Comparison of ENCODE assay signal across 21 cellular contexts in genomic region chr5:40986666-40987065, GRCh38.
A peak's percentile ranks its signal among the peaks of the same experiment; 100 is the strongest.
DNase-seq lines count a peak whose midpoint lies in the region; ATAC-seq, FAIRE-seq and TF ChIP-seq lines count a peak whose summit lies in the region.
"Had no signal": no experiment of that assay in that cellular context is flagged by ENCODE, and none has a peak within 500 bp of the region (broad histone marks: within the 10 kb centered on the region; RNA-seq: fewer than 3 reads in every experiment).

No MANE protein-coding gene starts in this region.

- H3K27ac Mint-ChIP-seq in stimulated activated naive CD8-positive, alpha-beta T cell treated with anti-CD3 and anti-CD28 coated beads, Interleukin-15, amount 100 ng/mL, for 72 hours = no peak overlapping the region
- H3K27ac Mint-ChIP-seq: CD4-positive, CD25-positive, alpha-beta regulatory T cell; CD8-positive, alpha-beta T cell; GM23338; H9; HFFc6 had no signal

- H3K27ac ChIP-seq in ovary = no peak overlapping the region
- H3K27ac ChIP-seq: A549, C4-2B had no signal

- no peaks in the 10 kb centered on the region for H3K4me1 Mint-ChIP-seq in stimulated activated naive CD8-positive, alpha-beta T cell treated with anti-CD3 and anti-CD28 coated beads, Interleukin-15, amount 100 ng/mL, for 72 hours
- H3K4me1 Mint-ChIP-seq: CD4-positive, CD25-positive, alpha-beta regulatory T cell; GM23338; H9 had no signal

- H3K36me3 ChIP-seq in bronchial epithelial cell (ENCODE audit: control insufficient read depth, insufficient read depth, low read length) (no peaks in the 10 kb centered on the region), ovary (no peaks in the 10 kb centered on the region)

- no peaks in the 10 kb centered on the region for H3K9me3 ChIP-seq in ovary
- H3K9me3 ChIP-seq: A549, Caco-2 had no signal

- TF ChIP-seq POLR2A in ovary (IDR thresholded peaks at IDR 0.05) = no peak

- 91 to 94% (median 91%) methylated on average over 3 of the region's 3 CpGs for WGBS in ovary, 3 donors

- ATAC-seq in stimulated activated naive CD8-positive, alpha-beta T cell treated with anti-CD3 and anti-CD28 coated beads, Interleukin-15, Interleukin-2, amounts not matched to agents 100 U/mL and 50 U/mL, for 24 hours = peak; percentile 9
- no peak for ATAC-seq in stimulated activated naive CD8-positive, alpha-beta T cell treated with anti-CD3 and anti-CD28 coated beads, Interleukin-15, amount 100 ng/mL, for 72 hours
- no peak for ATAC-seq in GM18870 (IDR thresholded peaks at IDR 0.05; ENCODE audit: unreplicated experiment)
- ATAC-seq: A549; CD8-positive, alpha-beta T cell; GM23338 had no signal

- no peak for DNase-seq in stimulated activated naive CD8-positive, alpha-beta T cell treated with anti-CD3 and anti-CD28 coated beads, Interleukin-15, Interleukin-2, amounts not matched to agents 100 U/mL and 50 U/mL, for 24 hours
- no peak for DNase-seq in stimulated activated naive CD8-positive, alpha-beta T cell treated with anti-CD3 and anti-CD28 coated beads, Interleukin-15, amount 100 ng/mL, for 72 hours
- DNase-seq in NCI-H69 (lab: John Stamatoyannopoulos, UW) = peak; percentile 35
- DNase-seq in bronchial epithelial cell (ENCODE audit: low read depth) = peak; percentile 67
- DNase-seq in fibroblast of mammary gland (ENCODE audit: low read depth) = peak; percentile 17
- DNase-seq in ovary = no peak
- no peak for DNase-seq in C1 segment of cervical spinal cord (lab: John Stamatoyannopoulos, UW)
- DNase-seq: 8988T; Caco-2; CD4-positive, CD25-positive, alpha-beta regulatory T cell; CD8-positive, alpha-beta T cell; DMS153; DND-41; H9; HFFc6 had no signal

- intact Hi-C loops in ovary (cut with DNase I) = no loop called here

- peaks cover 5% of the 10 kb centered on the region for H3K4me1 ChIP-seq in ovary (ENCODE audit: insufficient read depth)
- H3K4me1 ChIP-seq: A549, Caco-2 had no signal

- no peaks in the 10 kb centered on the region for H3K27me3 Mint-ChIP-seq in stimulated activated naive CD8-positive, alpha-beta T cell treated with anti-CD3 and anti-CD28 coated beads, Interleukin-15, amount 100 ng/mL, for 72 hours

- TF ChIP-seq CTCF in bronchial epithelial cell (IDR thresholded peaks at IDR 0.05; ENCODE audit: insufficient read depth, low read length, severe bottlenecking) = no peak
- TF ChIP-seq CTCF in fibroblast of mammary gland (conservative IDR thresholded peaks at IDR 0.05; ENCODE audit: control insufficient read depth, insufficient read depth, low read depth, low read length) = no peak
- no peak for TF ChIP-seq CTCF in ovary (IDR thresholded peaks at IDR 0.05)

- peaks cover 0 to 13% of the 10 kb centered on the region in 2 donors for H3K9me3 Mint-ChIP-seq in stimulated activated naive CD8-positive, alpha-beta T cell treated with anti-CD3 and anti-CD28 coated beads, Interleukin-15, amount 100 ng/mL, for 72 hours
- H3K9me3 Mint-ChIP-seq: GM23338, H9 had no signal

- H3K4me3 ChIP-seq in bronchial epithelial cell (ENCODE audit: low read depth, low read length) = no peak overlapping the region
- no peak overlapping the region for H3K4me3 ChIP-seq in fibroblast of mammary gland (ENCODE audit: control insufficient read depth, low read depth, low read length)
- H3K4me3 ChIP-seq in ovary = no peak overlapping the region
- H3K4me3 ChIP-seq: A549, GM23338 had no signal

- no peaks in the 10 kb centered on the region for H3K27me3 ChIP-seq in bronchial epithelial cell (ENCODE audit: control insufficient read depth, insufficient read depth, low read length)
- H3K27me3 ChIP-seq in ovary = no peaks in the 10 kb centered on the region

- no peak overlapping the region for H3K4me3 Mint-ChIP-seq in stimulated activated naive CD8-positive, alpha-beta T cell treated with anti-CD3 and anti-CD28 coated beads, Interleukin-15, amount 100 ng/mL, for 72 hours
- H3K4me3 Mint-ChIP-seq: CD4-positive, CD25-positive, alpha-beta regulatory T cell; CD8-positive, alpha-beta T cell; GM23338; H9; HFFc6 had no signal

- TF ChIP-seq EP300 in ovary (IDR thresholded peaks at IDR 0.05) = no peak

- FAIRE-seq in bronchial epithelial cell (lab: Jason Lieb, UNC) = no peak
- FAIRE-seq: A549, G401.6, GM12892 had no signal

Comparison
In these comparisons a context has a peak if more than half of its experiments do, and no peak if none do; other contexts are left out.
1. DNase-seq: peak in NCI-H69 (single experiment), bronchial epithelial cell (single experiment) and fibroblast of mammary gland (single experiment); none in stimulated activated naive CD8-positive, alpha-beta T cell treated with anti-CD3 and anti-CD28 coated beads, Interleukin-15, Interleukin-2, amounts not matched to agents 100 U/mL and 50 U/mL, for 24 hours (single experiment), stimulated activated naive CD8-positive, alpha-beta T cell treated with anti-CD3 and anti-CD28 coated beads, Interleukin-15, amount 100 ng/mL, for 72 hours (0 of 2), ovary (0 of 5) and C1 segment of cervical spinal cord (0 of 14).